In the genomic region with DNA sequence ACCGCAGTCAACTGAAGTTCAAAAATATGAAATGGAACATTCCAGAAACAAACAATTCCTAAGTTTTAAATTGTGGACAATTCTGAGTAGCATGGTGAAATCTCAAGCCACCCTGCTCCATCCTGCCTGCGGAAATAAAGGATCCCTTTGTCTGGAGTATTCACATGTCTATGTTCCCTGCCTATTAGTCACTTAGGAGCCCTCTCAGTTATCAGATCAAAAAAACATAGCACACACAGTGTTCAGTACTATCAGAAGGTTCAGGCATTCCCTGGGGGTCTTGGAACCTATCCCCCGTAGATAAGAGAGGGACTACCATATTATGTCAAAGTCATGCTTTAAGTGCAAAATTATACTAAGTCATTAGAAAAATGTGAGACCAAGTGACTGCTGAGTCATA, we compare ENCODE assay signal across 24 cellular contexts.
DNase-seq lines count a peak whose midpoint lies in the region; ATAC-seq and TF ChIP-seq lines count a peak whose summit lies in the region.
"Had no signal": no experiment of that assay in that cellular context is flagged by ENCODE, and none has a peak within 500 bp of the region (broad histone marks: within the 10 kb centered on the region; RNA-seq: fewer than 3 reads in every experiment).

No MANE protein-coding gene starts in this region.

- no peak overlapping the region for H4K91ac ChIP-seq in mesenchymal stem cell (ENCODE audit: low read length)

- peaks cover 0 to 5% of the 10 kb centered on the region in 2 experiments for H3K36me3 ChIP-seq in mesenchymal stem cell (ENCODE audit: control insufficient read depth in 1 of 2, insufficient read depth in 2 of 2, low read depth in 1 of 2, low read length in 2 of 2)
- H3K36me3 ChIP-seq: pancreas, right lobe of liver had no signal

- no peaks in the 10 kb centered on the region for H3K4me1 Mint-ChIP-seq in activated T-cell treated with anti-CD3 and anti-CD28 coated beads, Interleukin-2, amount 50 U/mL, for 72 hours (ENCODE audit: low read depth)
- H3K4me1 Mint-ChIP-seq: activated CD4-positive, alpha-beta T cell treated with anti-CD3 and anti-CD28 coated beads for 36 hours; CD14-positive monocyte; central memory CD8-positive, alpha-beta T cell; stimulated activated effector memory CD8-positive, alpha-beta T cell treated with anti-CD3 and anti-CD28 coated beads, Interleukin-12 subunit alpha, Interleukin-12 subunit beta, amount 100 ng/mL, for 72 hours had no signal

- H3K27ac ChIP-seq in mesenchymal stem cell (ENCODE audit: low read length, poor library complexity, severe bottlenecking) = no peak overlapping the region
- H3K27ac ChIP-seq: pancreas, right lobe of liver had no signal

- no peak overlapping the region for H3K18ac ChIP-seq in mesenchymal stem cell (ENCODE audit: low read depth in 1 of 2, low read length in 2 of 2)

- TF ChIP-seq CTCF in cardiac fibroblast (IDR thresholded peaks at IDR 0.05; ENCODE audit: low read depth, low read length) = no peak

- no peaks in the 10 kb centered on the region for H3K27me3 ChIP-seq in mesenchymal stem cell (ENCODE audit: control insufficient read depth in 1 of 2, insufficient read depth in 1 of 2, low read length in 2 of 2)
- H3K27me3 ChIP-seq: dorsolateral prefrontal cortex, pancreas, right lobe of liver had no signal

- H3K27me3 Mint-ChIP-seq in activated T-cell treated with anti-CD3 and anti-CD28 coated beads, Interleukin-2, amount 50 U/mL, for 72 hours (ENCODE audit: low read depth) = no peaks in the 10 kb centered on the region
- H3K27me3 Mint-ChIP-seq: activated CD4-positive, alpha-beta T cell treated with anti-CD3 and anti-CD28 coated beads for 36 hours; activated T-cell treated with anti-CD3 and anti-CD28 coated beads, Interleukin-2, amount 50 U/mL, for 24 hours; central memory CD8-positive, alpha-beta T cell had no signal

- H3K27ac Mint-ChIP-seq in activated T-cell treated with anti-CD3 and anti-CD28 coated beads, Interleukin-2, amount 50 U/mL, for 72 hours = no peak overlapping the region
- H3K27ac Mint-ChIP-seq: activated CD4-positive, alpha-beta T cell treated with anti-CD3 and anti-CD28 coated beads for 36 hours; activated T-cell treated with anti-CD3 and anti-CD28 coated beads, Interleukin-2, amount 50 U/mL, for 24 hours; CD14-positive monocyte; stimulated activated effector memory CD8-positive, alpha-beta T cell treated with anti-CD3 and anti-CD28 coated beads, Interleukin-12 subunit alpha, Interleukin-12 subunit beta, amount 100 ng/mL, for 72 hours had no signal

- no peak overlapping the region for H2AK5ac ChIP-seq in mesenchymal stem cell (ENCODE audit: low read length, severe bottlenecking)

- no peak overlapping the region for H2BK120ac ChIP-seq in mesenchymal stem cell (ENCODE audit: low read depth, low read length)

- H3K9ac ChIP-seq in mesenchymal stem cell (ENCODE audit: low read length) = no peak overlapping the region

- no peak overlapping the region for H4K8ac ChIP-seq in mesenchymal stem cell (ENCODE audit: low read length)

- H3K4ac ChIP-seq in mesenchymal stem cell (ENCODE audit: low read depth in 1 of 2, low read length in 2 of 2) = no peak overlapping the region

- no peak for ATAC-seq in activated T-cell treated with anti-CD3 and anti-CD28 coated beads, Interleukin-2, amount 50 U/mL, for 72 hours (replicated peaks in 1 of 2)
- ATAC-seq in GM21528 (IDR thresholded peaks at IDR 0.05; ENCODE audit: low FRiP score, unreplicated experiment) = no peak
- ATAC-seq: activated CD4-positive, alpha-beta T cell treated with anti-CD3 and anti-CD28 coated beads for 36 hours; pancreas; right lobe of liver; stimulated activated effector memory CD8-positive, alpha-beta T cell treated with anti-CD3 and anti-CD28 coated beads, Interleukin-12 subunit alpha, Interleukin-12 subunit beta, amount 100 ng/mL, for 72 hours had no signal

- no peak overlapping the region for H2BK5ac ChIP-seq in mesenchymal stem cell (ENCODE audit: low read depth, low read length, poor library complexity, severe bottlenecking)

- H3K4me2 ChIP-seq in mesenchymal stem cell (ENCODE audit: low read length, poor library complexity, severe bottlenecking) = no peak overlapping the region

- H3K14ac ChIP-seq in mesenchymal stem cell (ENCODE audit: low read length in 2 of 2) = no peak overlapping the region

- no peaks in the 10 kb centered on the region for H3K9me3 ChIP-seq in mesenchymal stem cell (ENCODE audit: control insufficient read depth, low read length)
- H3K9me3 ChIP-seq: pancreas, right lobe of liver had no signal

- peaks cover 18% of the 10 kb centered on the region for H3K79me1 ChIP-seq in mesenchymal stem cell (replicated peaks; ENCODE audit: low read length, poor library complexity, severe bottlenecking)

- no peak overlapping the region for H3K23ac ChIP-seq in mesenchymal stem cell (ENCODE audit: low read length in 2 of 2)

- H2BK12ac ChIP-seq in mesenchymal stem cell (ENCODE audit: low read length in 2 of 2) = no peak overlapping the region

- H3K4me1 ChIP-seq in mesenchymal stem cell (ENCODE audit: control insufficient read depth, insufficient read depth, low read depth, low read length) = peaks cover 1% of the 10 kb centered on the region
- H3K4me1 ChIP-seq: pancreas, right lobe of liver had no signal

- H3K4me3 Mint-ChIP-seq in activated T-cell treated with anti-CD3 and anti-CD28 coated beads, Interleukin-2, amount 50 U/mL, for 72 hours = no peak overlapping the region
- H3K4me3 Mint-ChIP-seq: activated CD4-positive, alpha-beta T cell treated with anti-CD3 and anti-CD28 coated beads for 36 hours; activated T-cell treated with anti-CD3 and anti-CD28 coated beads, Interleukin-2, amount 50 U/mL, for 24 hours; CD14-positive monocyte; central memory CD8-positive, alpha-beta T cell; stimulated activated effector memory CD8-positive, alpha-beta T cell treated with anti-CD3 and anti-CD28 coated beads, Interleukin-12 subunit alpha, Interleukin-12 subunit beta, amount 100 ng/mL, for 72 hours had no signal

- H2BK15ac ChIP-seq in mesenchymal stem cell (ENCODE audit: low read depth, poor library complexity, severe bottlenecking) = no peak overlapping the region

- WGBS in mesenchymal stem cell = 74% methylated on average over 1 of the region's 3 CpGs

- DNase-seq in M059J (ENCODE audit: low read depth) (peak; percentile 38), cardiac fibroblast (ENCODE audit: low read depth in 2 of 2) (peak; percentile 27 to 51), mesenchymal stem cell (peak; percentile 40), dermis blood vessel endothelial cell (no peak)
- no peak for DNase-seq in activated CD8-positive, alpha-beta memory T cell treated with anti-CD3 and anti-CD28 coated beads, Interleukin-2, amount 50 U/mL, for 48 hours
- no peak for DNase-seq in activated T-cell treated with anti-CD3 and anti-CD28 coated beads, Interleukin-2, amount 50 U/mL, for 72 hours
- DNase-seq: activated CD4-positive, alpha-beta T cell treated with anti-CD3 and anti-CD28 coated beads for 36 hours; activated gamma-delta T cell treated with Interleukin-2 at 50 U/mL for 16 hours; activated T-cell treated with anti-CD3 and anti-CD28 coated beads, Interleukin-2, amount 50 U/mL, for 24 hours; dorsolateral prefrontal cortex; GOT3; KBM-7; MM.1S; NCI-H1417; NCI-H2081 treated with DMSO at 0.1 percent for 48 hours; NCI-H345; NCI-H748 treated with DMSO at 0.1 percent for 48 hours; pancreas; right lobe of liver; stimulated activated CD4-positive, alpha-beta T cell treated with anti-CD3 and anti-CD28 coated beads, Interleukin-4, amount 100 ng/mL, for 24 hours had no signal

- H3K4me3 ChIP-seq in cardiac fibroblast (replicated peaks in 1 of 2; ENCODE audit: low read depth in 2 of 2, low read length in 2 of 2) (no peak overlapping the region), mesenchymal stem cell (ENCODE audit: insufficient read depth in 1 of 2, low read depth in 1 of 2, low read length in 2 of 2) (no peak overlapping the region)
- H3K4me3 ChIP-seq: dorsolateral prefrontal cortex, pancreas, right lobe of liver had no signal

- no peaks in the 10 kb centered on the region for H3K36me3 Mint-ChIP-seq in activated T-cell treated with anti-CD3 and anti-CD28 coated beads, Interleukin-2, amount 50 U/mL, for 72 hours (ENCODE audit: insufficient read depth in 2 of 2)
- H3K36me3 Mint-ChIP-seq: CD14-positive monocyte; stimulated activated effector memory CD8-positive, alpha-beta T cell treated with anti-CD3 and anti-CD28 coated beads, Interleukin-12 subunit alpha, Interleukin-12 subunit beta, amount 100 ng/mL, for 72 hours had no signal

- peaks cover 1% of the 10 kb centered on the region in 2 donors for H3K9me3 Mint-ChIP-seq in activated T-cell treated with anti-CD3 and anti-CD28 coated beads, Interleukin-2, amount 50 U/mL, for 72 hours

- H2AFZ ChIP-seq in mesenchymal stem cell (ENCODE audit: low read depth, low read length) = no peak overlapping the region

Comparison
In these comparisons a context has a peak if more than half of its experiments do, and no peak if none do; other contexts are left out.
1. DNase-seq: peak in M059J (single experiment), cardiac fibroblast (2 of 2) and mesenchymal stem cell (single experiment); none in activated CD8-positive, alpha-beta memory T cell treated with anti-CD3 and anti-CD28 coated beads, Interleukin-2, amount 50 U/mL, for 48 hours (single experiment), activated T-cell treated with anti-CD3 and anti-CD28 coated beads, Interleukin-2, amount 50 U/mL, for 72 hours (0 of 2) and dermis blood vessel endothelial cell (single experiment).